In the genomic region with DNA sequence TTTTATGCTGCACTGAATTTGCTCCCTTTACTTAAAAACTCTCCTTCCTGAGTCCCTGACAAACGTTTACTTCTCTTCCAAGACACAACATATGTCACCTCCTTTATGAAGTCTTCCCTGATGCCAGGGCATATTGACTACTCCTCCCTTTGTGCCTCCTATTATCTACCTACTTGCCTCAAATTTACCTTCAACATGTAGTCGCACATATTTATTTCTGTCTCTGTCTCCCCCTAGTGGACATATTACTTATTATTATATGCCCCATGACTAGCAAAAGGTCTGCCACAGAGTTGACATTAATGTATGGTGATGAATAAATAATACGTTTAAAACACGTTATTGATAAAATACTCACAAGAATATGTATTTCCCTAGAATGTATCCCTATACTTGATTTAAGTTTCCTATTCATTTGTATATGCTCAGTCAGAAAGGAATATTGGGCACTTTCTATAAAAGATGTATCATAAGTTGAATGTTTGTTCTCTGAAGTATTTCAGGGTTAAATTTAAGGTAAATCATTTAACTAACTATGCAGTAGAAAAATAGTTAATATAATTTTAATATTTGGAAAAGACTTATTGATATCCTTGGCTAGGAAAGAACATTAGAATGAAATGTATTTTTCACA, we compare ENCODE assay signal across 9 cellular contexts.
DNase-seq lines count a peak whose midpoint lies in the region; ATAC-seq and TF ChIP-seq lines count a peak whose summit lies in the region.
"Had no signal": no experiment of that assay in that cellular context is flagged by ENCODE, and none has a peak within 500 bp of the region (broad histone marks: within the 10 kb centered on the region; RNA-seq: fewer than 3 reads in every experiment).

No MANE protein-coding gene starts in this region.

- H3K79me2 ChIP-seq in SK-N-SH (ENCODE audit: insufficient read depth), result no peaks in the 10 kb centered on the region

- no peak overlapping the region for H2AFZ ChIP-seq in SK-N-SH (ENCODE audit: low read depth)

- H3K27ac ChIP-seq in SK-N-SH (ENCODE audit: low read depth in 2 of 2, low read length in 1 of 2) (no peak overlapping the region), foreskin keratinocyte (no peak overlapping the region), testis (no peak overlapping the region)
- H3K27ac ChIP-seq: BLaER1 treated with 17β-estradiol and CSF1 and Interleukin-3, amounts not matched to agents 10 nM and 100 nM had no signal

- H3K4me3 ChIP-seq in SK-N-SH (ENCODE audit: low read depth in 2 of 2, low read length in 1 of 2) (no peak overlapping the region), testis (no peak overlapping the region)
- H3K4me3 ChIP-seq: BLaER1 treated with 17β-estradiol and CSF1 and Interleukin-3, amounts not matched to agents 10 nM and 100 nM had no signal

- no peaks in the 10 kb centered on the region for H4K20me1 ChIP-seq in SK-N-SH (ENCODE audit: insufficient read depth)
- H4K20me1 ChIP-seq: BLaER1 treated with 17β-estradiol and CSF1 and Interleukin-3, amounts not matched to agents 10 nM and 100 nM had no signal

- H3K9me3 ChIP-seq in SK-N-SH, result no peaks in the 10 kb centered on the region
- H3K9me3 ChIP-seq in testis, result no peaks in the 10 kb centered on the region
- H3K9me3 ChIP-seq: BLaER1 treated with 17β-estradiol and CSF1 and Interleukin-3, amounts not matched to agents 10 nM and 100 nM had no signal

- WGBS in SK-N-SH (ENCODE audit: low lambda C conversion rate), result 0% methylated on average over 4 of the region's 4 CpGs
- 13 to 14% methylated on average over 4 of the region's 4 CpGs for WGBS in testis, 2 donors

- no peak for TF ChIP-seq POLR2A in testis (IDR thresholded peaks at IDR 0.05)

- no peak overlapping the region for H3K4me2 ChIP-seq in SK-N-SH
- H3K4me2 ChIP-seq: BLaER1 treated with 17β-estradiol and CSF1 and Interleukin-3, amounts not matched to agents 10 nM and 100 nM had no signal

- no peaks in the 10 kb centered on the region for H3K36me3 ChIP-seq in SK-N-SH (replicated peaks in 1 of 2; ENCODE audit: control insufficient read depth in 1 of 2, insufficient read depth in 2 of 2, low read length in 1 of 2)
- H3K36me3 ChIP-seq in testis (ENCODE audit: low read depth, missing control alignments), result no peaks in the 10 kb centered on the region
- H3K36me3 ChIP-seq: BLaER1 treated with 17β-estradiol and CSF1 and Interleukin-3, amounts not matched to agents 10 nM and 100 nM had no signal

- H3K4me1 ChIP-seq in SK-N-SH (ENCODE audit: control insufficient read depth in 1 of 2, insufficient read depth in 2 of 2, low read depth in 1 of 2, low read length in 1 of 2) (no peaks in the 10 kb centered on the region; a peak in 1 of 4 replicates), foreskin keratinocyte (no peaks in the 10 kb centered on the region), testis (no peaks in the 10 kb centered on the region)
- H3K4me1 ChIP-seq: BLaER1 treated with 17β-estradiol and CSF1 and Interleukin-3, amounts not matched to agents 10 nM and 100 nM had no signal

- intact Hi-C loops in testis (cut with DNase I; ENCODE audit: low total_unique reads), result no loop called here

- peak; percentile 85 for TF ChIP-seq CTCF in SK-N-SH (IDR thresholded peaks at IDR 0.05)
- peak; percentile 65 for TF ChIP-seq CTCF in foreskin keratinocyte (conservative IDR thresholded peaks at IDR 0.05)
- TF ChIP-seq CTCF in testis (IDR thresholded peaks at IDR 0.05), result peak; percentile 10 to 80 (median 24)

- POLR2A ChIA-PET in SK-N-SH (lab: Yijun Ruan, JAX), result no interaction called here

- CTCF ChIA-PET in SK-N-SH (lab: Yijun Ruan, JAX), result no interaction called here

- no peaks in the 10 kb centered on the region for H3K27me3 ChIP-seq in SK-N-SH (ENCODE audit: insufficient read depth)
- no peaks in the 10 kb centered on the region for H3K27me3 ChIP-seq in foreskin keratinocyte
- no peaks in the 10 kb centered on the region for H3K27me3 ChIP-seq in testis
- H3K27me3 ChIP-seq: BLaER1 treated with 17β-estradiol and CSF1 and Interleukin-3, amounts not matched to agents 10 nM and 100 nM had no signal

- no peak for TF ChIP-seq EP300 in SK-N-SH (IDR thresholded peaks at IDR 0.05; ENCODE audit: borderline replicate concordance in 1 of 2, low read depth in 1 of 2, low read length in 1 of 2)

- DNase-seq in SIG-M5 treated with dmso at 0.1 percent for 504 hours (lab: John Stamatoyannopoulos, UW; ENCODE audit: unreplicated experiment) (peak; percentile 52), SIG-M5 (lab: John Stamatoyannopoulos, UW) (no peak), NAMALWA (ENCODE audit: low spot score) (peak; percentile 80), SK-N-SH (peak; percentile 7), foreskin keratinocyte (peak; percentile 11 to 41), testis (no peak)
- no peak for DNase-seq in stimulated activated naive CD4-positive, alpha-beta T cell treated with Interleukin-2 at 50 U/mL for 16 hours (lab: John Stamatoyannopoulos, UW)

- H3K9ac ChIP-seq in SK-N-SH, result no peak overlapping the region
- H3K9ac ChIP-seq: BLaER1 treated with 17β-estradiol and CSF1 and Interleukin-3, amounts not matched to agents 10 nM and 100 nM had no signal

- H3F3A ChIP-seq in SK-N-SH (replicated peaks; ENCODE audit: insufficient read depth), result no peaks in the 10 kb centered on the region

- ATAC-seq in HG02588 (IDR thresholded peaks at IDR 0.05; ENCODE audit: unreplicated experiment) (peak; percentile 75), foreskin keratinocyte (no peak)

- no peaks in the 10 kb centered on the region for H3K9me2 ChIP-seq in SK-N-SH

- peak; percentile 85 for TF ChIP-seq RAD21 in SK-N-SH (IDR thresholded peaks at IDR 0.05; ENCODE audit: low read length)

TF ChIP-seq in SK-N-SH, 30 proteins besides CTCF, POLR2A, EP300 and RAD21:
- peak; percentile 82 for TF ChIP-seq SMC3 (IDR thresholded peaks at IDR 0.05; ENCODE audit: low read depth, low read length)
- TF ChIP-seq, protein P1, sequence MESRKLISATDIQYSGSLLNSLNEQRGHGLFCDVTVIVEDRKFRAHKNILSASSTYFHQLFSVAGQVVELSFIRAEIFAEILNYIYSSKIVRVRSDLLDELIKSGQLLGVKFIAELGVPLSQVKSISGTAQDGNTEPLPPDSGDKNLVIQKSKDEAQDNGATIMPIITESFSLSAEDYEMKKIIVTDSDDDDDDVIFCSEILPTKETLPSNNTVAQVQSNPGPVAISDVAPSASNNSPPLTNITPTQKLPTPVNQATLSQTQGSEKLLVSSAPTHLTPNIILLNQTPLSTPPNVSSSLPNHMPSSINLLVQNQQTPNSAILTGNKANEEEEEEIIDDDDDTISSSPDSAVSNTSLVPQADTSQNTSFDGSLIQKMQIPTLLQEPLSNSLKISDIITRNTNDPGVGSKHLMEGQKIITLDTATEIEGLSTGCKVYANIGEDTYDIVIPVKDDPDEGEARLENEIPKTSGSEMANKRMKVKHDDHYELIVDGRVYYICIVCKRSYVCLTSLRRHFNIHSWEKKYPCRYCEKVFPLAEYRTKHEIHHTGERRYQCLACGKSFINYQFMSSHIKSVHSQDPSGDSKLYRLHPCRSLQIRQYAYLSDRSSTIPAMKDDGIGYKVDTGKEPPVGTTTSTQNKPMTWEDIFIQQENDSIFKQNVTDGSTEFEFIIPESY (IDR thresholded peaks at IDR 0.05; ENCODE audit: borderline replicate concordance, low read depth), result no peak

Comparison
In these comparisons a context has a peak if more than half of its experiments do, and no peak if none do; other contexts are left out.
1. DNase-seq: peak in SIG-M5 treated with dmso at 0.1 percent for 504 hours (single experiment), NAMALWA (single experiment), SK-N-SH (single experiment) and foreskin keratinocyte (2 of 2); none in SIG-M5 (single experiment), testis (single experiment) and stimulated activated naive CD4-positive, alpha-beta T cell treated with Interleukin-2 at 50 U/mL for 16 hours (single experiment).
2. CTCF ChIP-seq: peak in every context shown above with its lines; median percentile 85 in SK-N-SH; 65 in foreskin keratinocyte; 24 in testis.